9 cellular contexts compared by ENCODE assay signal in the genomic region with DNA sequence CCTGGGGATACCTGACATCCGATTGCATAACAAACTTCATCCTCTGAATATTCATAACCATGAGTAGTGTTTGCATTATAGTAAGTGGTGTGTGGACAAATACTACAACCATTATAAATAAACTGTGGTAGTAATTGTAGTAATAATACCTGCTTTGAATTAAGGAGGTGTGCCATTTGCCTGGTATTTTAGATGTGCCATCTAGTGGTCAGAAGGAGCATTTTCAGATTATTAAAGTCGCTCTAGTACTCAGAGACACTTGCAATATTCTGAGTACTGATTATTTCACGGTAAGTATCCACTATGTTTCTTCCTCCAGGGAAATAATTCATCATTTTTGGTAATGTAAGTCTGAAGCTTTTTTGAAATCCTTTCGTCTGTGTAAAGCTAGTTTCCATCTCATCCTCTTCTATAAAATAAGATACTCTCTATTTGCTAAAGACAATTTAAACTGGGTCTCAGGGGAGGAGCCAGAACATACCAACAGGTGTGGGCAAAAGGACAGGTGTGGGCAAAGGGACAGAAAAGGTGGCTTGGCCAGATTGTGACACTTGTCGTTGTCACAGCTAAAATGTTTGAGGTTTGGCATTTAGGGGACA.
A peak's percentile ranks its signal among the peaks of the same experiment; 100 is the strongest.
DNase-seq lines count a peak whose midpoint lies in the region; ATAC-seq and TF ChIP-seq lines count a peak whose summit lies in the region.
"Had no signal": no experiment of that assay in that cellular context is flagged by ENCODE, and none has a peak within 500 bp of the region (broad histone marks: within the 10 kb centered on the region; RNA-seq: fewer than 3 reads in every experiment).

No MANE protein-coding gene starts in this region.

- TF ChIP-seq CTCF in 22Rv1 (IDR thresholded peaks at IDR 0.05) (peak; percentile 85), GM12875 (IDR thresholded peaks at IDR 0.05; ENCODE audit: borderline replicate concordance, insufficient read depth, low read depth, low read length) (peak; percentile 42; the same call in 1 of the 2 replicates)

- no peak overlapping the region for H3K27ac ChIP-seq in 22Rv1

- ATAC-seq in left lobe of liver, result peak; percentile 84

- H3K4me3 ChIP-seq in GM12875 (ENCODE audit: low read depth, low read length), result no peak overlapping the region

- peak; percentile 31 for DNase-seq in M059J (ENCODE audit: low read depth)
- DNase-seq in amniotic epithelial cell (ENCODE audit: low read depth), result peak; percentile 31
- no peak for DNase-seq in left lobe of liver (ENCODE audit: low spot score)
- no peak for DNase-seq in NCI-H2196 treated with DMSO at 0.1 percent for 48 hours (lab: John Stamatoyannopoulos, UW; ENCODE audit: unreplicated experiment)
- no peak for DNase-seq in NCI-H1436 treated with DMSO at 0.1 percent for 48 hours (lab: John Stamatoyannopoulos, UW)
- no peak for DNase-seq in stimulated activated CD4-positive, alpha-beta T cell treated with anti-CD3 and anti-CD28 coated beads, Interleukin-4, amount 100 ng/mL, for 1 hour
- DNase-seq: activated naive CD8-positive, alpha-beta T cell treated with anti-CD3 and anti-CD28 coated beads, Interleukin-2, amount 10 ng/mL, durations not matched to agents 7 days and 5 days had no signal

Comparison
In these comparisons a context has a peak if more than half of its experiments do, and no peak if none do; other contexts are left out.
1. DNase-seq: peak in M059J (single experiment) and amniotic epithelial cell (single experiment); none in left lobe of liver (single experiment), NCI-H2196 treated with DMSO at 0.1 percent for 48 hours (single experiment), NCI-H1436 treated with DMSO at 0.1 percent for 48 hours (single experiment) and stimulated activated CD4-positive, alpha-beta T cell treated with anti-CD3 and anti-CD28 coated beads, Interleukin-4, amount 100 ng/mL, for 1 hour (single experiment).